9 cellular contexts compared by ENCODE assay signal in the genomic region with DNA sequence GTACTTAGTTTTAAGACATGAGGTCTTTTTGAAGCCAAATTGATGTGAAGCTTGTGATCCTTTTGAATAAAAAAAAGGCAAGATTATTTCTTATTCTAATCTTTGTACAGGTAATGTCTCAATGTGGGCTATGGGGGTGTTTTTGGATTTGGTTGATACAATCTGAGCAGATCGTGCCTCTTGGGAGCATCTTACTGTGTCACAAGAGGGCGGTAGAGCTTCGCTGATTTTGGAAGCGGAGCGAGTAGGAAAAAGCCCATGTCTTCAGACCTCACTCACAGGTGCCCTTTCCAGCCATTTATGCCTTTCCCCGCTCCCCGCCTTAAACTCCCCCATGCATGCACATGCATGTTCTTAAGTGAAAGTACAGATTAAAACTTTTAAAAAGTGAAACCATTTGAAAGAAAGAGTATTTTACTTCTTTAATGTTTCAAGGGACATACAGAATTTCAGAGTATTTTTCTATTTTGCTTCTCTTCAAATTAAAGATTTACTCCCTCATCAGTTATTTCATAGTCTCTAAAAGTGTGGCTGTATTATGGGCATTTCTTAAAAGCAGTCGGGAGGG. TPM values are rescaled to one million over a fixed set of nuclear protein-coding genes. Genes with fewer than 3 reads are reported as not detected.
DNase-seq lines count a peak whose midpoint lies in the region; ATAC-seq and TF ChIP-seq lines count a peak whose summit lies in the region.
"Had no signal": no experiment of that assay in that cellular context is flagged by ENCODE, and none has a peak within 500 bp of the region (broad histone marks: within the 10 kb centered on the region; RNA-seq: fewer than 3 reads in every experiment).

No MANE protein-coding gene starts in this region.

- 0 out of 2 replicates have a peak, but pooled peaks cover 2% of the 10 kb centered on the region for H3K27me3 ChIP-seq in Caco-2 (replicated peaks; ENCODE audit: control insufficient read depth, insufficient read depth, low read length)

- peak; percentile 79 to 84 for DNase-seq in Caco-2
- DNase-seq in H4 (ENCODE audit: low spot score) = peak; percentile 68
- DNase-seq in NCI-H1694 (lab: John Stamatoyannopoulos, UW) = peak; percentile 25
- peak; percentile 50 for DNase-seq in T-helper 2 cell treated with Interferon-gamma antibody and Interleukin-4, amounts not matched to agents 5 μg/mL and 100 μg/mL, for 36 hours (ENCODE audit: low spot score)
- DNase-seq in MCF 10A (ENCODE audit: unreplicated experiment) = peak; percentile 77
- DNase-seq in immature natural killer cell = peak in 2 of 3 donors; percentile 11 to 17
- peak; percentile 36 for DNase-seq in stimulated activated CD4-positive, alpha-beta T cell treated with anti-CD3 and anti-CD28 coated beads, Interleukin-12 subunit alpha, Interleukin-12 subunit beta, amount 100 ng/mL, for 4 hours

- ATAC-seq in HG03442 (IDR thresholded peaks at IDR 0.05; ENCODE audit: unreplicated experiment) = no peak

- TF ChIP-seq CTCF in Caco-2 (IDR thresholded peaks at IDR 0.05; ENCODE audit: insufficient read depth in 1 of 2, low read depth in 1 of 2, low read length in 1 of 2, severe bottlenecking in 1 of 2, unreplicated experiment in 1 of 2) (peak; percentile 95 to 98), MCF 10A (IDR thresholded peaks at IDR 0.05; ENCODE audit: unreplicated experiment) (peak; percentile 83)

- no peaks in the 10 kb centered on the region for H3K9me3 ChIP-seq in Caco-2

- CTCF ChIA-PET in Caco-2 (lab: Charles Lee) (interaction anchor here (1.1 to 1.6 kb wide), 2 partner anchors 139 to 271 kb away, joined by 8 to 10 read pairs; partner anchors contain the start of gene CDON), MCF 10A (lab: Yijun Ruan, JAX) (interaction anchor here (0.5 to 8.0 kb wide), 40 partner anchors 9 to 823 kb away, joined by 3 to 114 read pairs (median 5); partner anchors contain the start of genes CDON and PUS3)

- intact Hi-C loops in Caco-2 (cut with micrococcal nuclease; ENCODE audit: unreplicated experiment) (loop anchor here (1.0 to 5.0 kb wide), 5 partner anchors 138 to 344 kb away; partner anchors contain the start of genes FOXRED1 and SRPRA), MCF 10A (cut with micrococcal nuclease) (loop anchor here (1.0 to 5.0 kb wide), 4 partner anchors 138 to 559 kb away; partner anchors contain the start of genes FOXRED1 and SRPRA)

- no peaks in the 10 kb centered on the region for H3K36me3 ChIP-seq in Caco-2 (ENCODE audit: control insufficient read depth, insufficient read depth, low read length)

- H3K4me3 ChIP-seq in Caco-2 (ENCODE audit: low read depth, low read length) = no peak overlapping the region

- H3K27me3 Mint-ChIP-seq in Caco-2 (ENCODE audit: insufficient read depth, unreplicated experiment) (peaks cover 14% of the 10 kb centered on the region), MCF 10A (ENCODE audit: insufficient read depth, unreplicated experiment) (peaks cover 53% of the 10 kb centered on the region), immature natural killer cell (ENCODE audit: low read depth in 3 of 3) (peaks cover 1 to 16% (median 2%) of the 10 kb centered on the region in 3 donors)
- H3K27me3 Mint-ChIP-seq in T-helper 2 cell treated with Interferon-gamma antibody and Interleukin-4, amounts not matched to agents 5 μg/mL and 100 μg/mL, for 36 hours (ENCODE audit: low read depth) = peaks cover 8% of the 10 kb centered on the region

- BruUV-seq in Caco-2 (replicated peaks; lab: Mats Ljungman, UMichigan) (no TSS peak), MCF 10A (replicated peaks; lab: Mats Ljungman, UMichigan) (no TSS peak)

- H3K36me3 Mint-ChIP-seq in Caco-2 (ENCODE audit: insufficient read depth, unreplicated experiment) (no peaks in the 10 kb centered on the region), MCF 10A (ENCODE audit: insufficient read depth, unreplicated experiment) (no peaks in the 10 kb centered on the region), immature natural killer cell (no peaks in the 10 kb centered on the region)
- no peaks in the 10 kb centered on the region for H3K36me3 Mint-ChIP-seq in T-helper 2 cell treated with Interferon-gamma antibody and Interleukin-4, amounts not matched to agents 5 μg/mL and 100 μg/mL, for 36 hours (ENCODE audit: low read depth)

- H3K27ac Mint-ChIP-seq in Caco-2 (ENCODE audit: unreplicated experiment) = no peak overlapping the region
- H3K27ac Mint-ChIP-seq in T-helper 2 cell treated with Interferon-gamma antibody and Interleukin-4, amounts not matched to agents 5 μg/mL and 100 μg/mL, for 36 hours = no peak overlapping the region
- no peak overlapping the region for H3K27ac Mint-ChIP-seq in MCF 10A (ENCODE audit: low read depth, unreplicated experiment)
- H3K27ac Mint-ChIP-seq in immature natural killer cell = no peak overlapping the region
- H3K27ac Mint-ChIP-seq: stimulated activated naive CD8-positive, alpha-beta T cell treated with anti-CD3 and anti-CD28 coated beads, Interleukin-15, Interleukin-2, amounts not matched to agents 100 ng/mL and 50 ng/mL, for 24 hours had no signal

- H3K4me3 Mint-ChIP-seq in Caco-2 (ENCODE audit: unreplicated experiment) (no peak overlapping the region), MCF 10A (ENCODE audit: unreplicated experiment) (no peak overlapping the region), immature natural killer cell (no peak overlapping the region)
- no peak overlapping the region for H3K4me3 Mint-ChIP-seq in T-helper 2 cell treated with Interferon-gamma antibody and Interleukin-4, amounts not matched to agents 5 μg/mL and 100 μg/mL, for 36 hours
- H3K4me3 Mint-ChIP-seq: stimulated activated naive CD8-positive, alpha-beta T cell treated with anti-CD3 and anti-CD28 coated beads, Interleukin-15, Interleukin-2, amounts not matched to agents 100 ng/mL and 50 ng/mL, for 24 hours had no signal

- H3K4me1 Mint-ChIP-seq in Caco-2 (ENCODE audit: low read depth, unreplicated experiment) = no peaks in the 10 kb centered on the region
- H3K4me1 Mint-ChIP-seq in T-helper 2 cell treated with Interferon-gamma antibody and Interleukin-4, amounts not matched to agents 5 μg/mL and 100 μg/mL, for 36 hours (ENCODE audit: low read depth) = no peaks in the 10 kb centered on the region
- peaks cover 8% of the 10 kb centered on the region for H3K4me1 Mint-ChIP-seq in MCF 10A (ENCODE audit: insufficient read depth, unreplicated experiment)
- H3K4me1 Mint-ChIP-seq in immature natural killer cell = no peaks in the 10 kb centered on the region

- no peaks in the 10 kb centered on the region for H3K4me1 ChIP-seq in Caco-2

- no peaks in the 10 kb centered on the region for H3K9me3 Mint-ChIP-seq in Caco-2 (ENCODE audit: unreplicated experiment)
- H3K9me3 Mint-ChIP-seq in T-helper 2 cell treated with Interferon-gamma antibody and Interleukin-4, amounts not matched to agents 5 μg/mL and 100 μg/mL, for 36 hours = no peaks in the 10 kb centered on the region
- H3K9me3 Mint-ChIP-seq in MCF 10A (ENCODE audit: unreplicated experiment) = no peaks in the 10 kb centered on the region
- no peaks in the 10 kb centered on the region for H3K9me3 Mint-ChIP-seq in immature natural killer cell
- H3K9me3 Mint-ChIP-seq: stimulated activated naive CD8-positive, alpha-beta T cell treated with anti-CD3 and anti-CD28 coated beads, Interleukin-15, Interleukin-2, amounts not matched to agents 100 ng/mL and 50 ng/mL, for 24 hours had no signal

- POLR2A ChIA-PET in Caco-2 (lab: Charles Lee) = no interaction called here
- POLR2A ChIA-PET in MCF 10A (lab: Yijun Ruan, JAX) = interaction anchor here (0.6 to 2.1 kb wide), 3 partner anchors 138 to 296 kb away, joined by 3 to 12 read pairs (median 4); no protein-coding TSS in a partner anchor

RNA-seq across cellular contexts. Expression of gene DDX25, which starts 18.8 kb away (rescaled TPM):
- not detected in 2 replicates for total RNA-seq in Caco-2 (2022)
- total RNA-seq in H4 (2014; rRNA removed; shearing (Covaris generic)) = not detected in 2 replicates
- total RNA-seq in MCF 10A (2022) = not detected in 2 replicates
- polyA plus RNA-seq in immature natural killer cell = not detected

RNA-seq across cellular contexts. Expression of gene PUS3, which starts 20.1 kb away (rescaled TPM):
- 19.9 and 22.4 TPM in 2 replicates for total RNA-seq in Caco-2 (2022)
- total RNA-seq in H4 (2014; rRNA removed; shearing (Covaris generic)) = 19.3 and 21.2 TPM in 2 replicates
- total RNA-seq in MCF 10A (2022) = 12.7 and 16.5 TPM in 2 replicates
- 10 to 100 TPM in 2 of 3 donors, 1 to 10 TPM in 1; 5.5 to 17.3 (median 10.0) TPM for polyA plus RNA-seq in immature natural killer cell

RNA-seq across cellular contexts. Expression of gene VSIG10L2, which starts 22.7 kb away (rescaled TPM):
- total RNA-seq in Caco-2 (2022) = not detected in 2 replicates
- total RNA-seq in H4 (2014; rRNA removed; shearing (Covaris generic)) = not detected in 2 replicates
- not detected in 2 replicates for total RNA-seq in MCF 10A (2022)
- not detected for polyA plus RNA-seq in immature natural killer cell

RNA-seq across cellular contexts. Expression of gene HYLS1, which starts 35.6 kb away (rescaled TPM):
- 2.0 and 2.5 TPM in 2 replicates for total RNA-seq in Caco-2 (2022)
- 14.0 and 18.2 TPM in 2 replicates for total RNA-seq in H4 (2014; rRNA removed; shearing (Covaris generic))
- 7.9 and 10.2 TPM in 2 replicates for total RNA-seq in MCF 10A (2022)
- 10 to 100 TPM in 1 of 3 donors, 1 to 10 TPM in 2; 6.2 to 11.5 (median 7.7) TPM for polyA plus RNA-seq in immature natural killer cell

Comparison
In these comparisons a context has a peak if more than half of its experiments do, and no peak if none do; other contexts are left out.
1. DNase-seq: peak in every context shown above with its lines; median percentile 82 in Caco-2; 77 in MCF 10A; 68 in H4; 50 in T-helper 2 cell treated with Interferon-gamma antibody and Interleukin-4, amounts not matched to agents 5 μg/mL and 100 μg/mL, for 36 hours; 36 in stimulated activated CD4-positive, alpha-beta T cell treated with anti-CD3 and anti-CD28 coated beads, Interleukin-12 subunit alpha, Interleukin-12 subunit beta, amount 100 ng/mL, for 4 hours; 25 in NCI-H1694; 14 in immature natural killer cell.